Comparison of ENCODE assay signal across 1 cellular context in the genomic region with DNA sequence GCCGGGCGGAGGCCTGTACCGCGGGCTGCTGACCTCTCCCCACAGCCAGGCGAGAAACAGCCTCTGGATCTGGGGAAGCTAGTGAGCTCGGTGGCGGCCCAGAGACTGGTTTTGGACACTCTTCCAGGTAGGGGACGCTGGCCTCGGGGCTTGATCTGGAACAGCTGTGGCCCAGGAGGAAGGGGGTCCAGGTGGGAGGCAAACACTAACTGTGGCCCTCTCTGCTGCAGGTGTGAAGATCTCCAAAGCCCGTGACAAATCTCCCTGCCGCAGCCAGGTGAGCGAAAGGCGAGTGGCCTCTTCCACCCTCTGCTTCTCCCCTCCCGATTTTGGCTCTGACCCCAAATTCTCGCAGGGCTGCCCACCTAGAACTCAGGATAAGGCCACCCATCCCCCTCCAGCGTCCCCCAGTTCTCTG.
TF ChIP-seq lines count a peak whose summit lies in the region.

No MANE protein-coding gene starts in this region.

TF ChIP-seq in SK-N-SH, 30 proteins besides CTCF, POLR2A, EP300 and RAD21 (continued from another document):
- TF ChIP-seq ZBTB33 (IDR thresholded peaks at IDR 0.05; ENCODE audit: borderline replicate concordance, low read depth) (no peak), MEF2A (IDR thresholded peaks at IDR 0.05; ENCODE audit: borderline replicate concordance, low read depth) (no peak), POLR2AphosphoS5 (IDR thresholded peaks at IDR 0.05; ENCODE audit: low read depth, low read length) (no peak), PBX3 (IDR thresholded peaks at IDR 0.05) (no peak), NFIC (IDR thresholded peaks at IDR 0.05; ENCODE audit: borderline replicate concordance) (no peak), MAX (IDR thresholded peaks at IDR 0.05; ENCODE audit: low read depth) (no peak), NRF1 (IDR thresholded peaks at IDR 0.05; ENCODE audit: low read depth, low read length) (no peak), USF1 (IDR thresholded peaks at IDR 0.05; ENCODE audit: borderline replicate concordance, low read depth) (no peak), GABPA (IDR thresholded peaks at IDR 0.05; ENCODE audit: low read depth) (no peak), SMC3 (IDR thresholded peaks at IDR 0.05; ENCODE audit: low read depth, low read length) (no peak), YY1 (IDR thresholded peaks at IDR 0.05; ENCODE audit: low read depth) (no peak), EZH2phosphoT487 (IDR thresholded peaks at IDR 0.05; ENCODE audit: borderline replicate concordance, low read depth) (no peak)
- TF ChIP-seq, protein P1, sequence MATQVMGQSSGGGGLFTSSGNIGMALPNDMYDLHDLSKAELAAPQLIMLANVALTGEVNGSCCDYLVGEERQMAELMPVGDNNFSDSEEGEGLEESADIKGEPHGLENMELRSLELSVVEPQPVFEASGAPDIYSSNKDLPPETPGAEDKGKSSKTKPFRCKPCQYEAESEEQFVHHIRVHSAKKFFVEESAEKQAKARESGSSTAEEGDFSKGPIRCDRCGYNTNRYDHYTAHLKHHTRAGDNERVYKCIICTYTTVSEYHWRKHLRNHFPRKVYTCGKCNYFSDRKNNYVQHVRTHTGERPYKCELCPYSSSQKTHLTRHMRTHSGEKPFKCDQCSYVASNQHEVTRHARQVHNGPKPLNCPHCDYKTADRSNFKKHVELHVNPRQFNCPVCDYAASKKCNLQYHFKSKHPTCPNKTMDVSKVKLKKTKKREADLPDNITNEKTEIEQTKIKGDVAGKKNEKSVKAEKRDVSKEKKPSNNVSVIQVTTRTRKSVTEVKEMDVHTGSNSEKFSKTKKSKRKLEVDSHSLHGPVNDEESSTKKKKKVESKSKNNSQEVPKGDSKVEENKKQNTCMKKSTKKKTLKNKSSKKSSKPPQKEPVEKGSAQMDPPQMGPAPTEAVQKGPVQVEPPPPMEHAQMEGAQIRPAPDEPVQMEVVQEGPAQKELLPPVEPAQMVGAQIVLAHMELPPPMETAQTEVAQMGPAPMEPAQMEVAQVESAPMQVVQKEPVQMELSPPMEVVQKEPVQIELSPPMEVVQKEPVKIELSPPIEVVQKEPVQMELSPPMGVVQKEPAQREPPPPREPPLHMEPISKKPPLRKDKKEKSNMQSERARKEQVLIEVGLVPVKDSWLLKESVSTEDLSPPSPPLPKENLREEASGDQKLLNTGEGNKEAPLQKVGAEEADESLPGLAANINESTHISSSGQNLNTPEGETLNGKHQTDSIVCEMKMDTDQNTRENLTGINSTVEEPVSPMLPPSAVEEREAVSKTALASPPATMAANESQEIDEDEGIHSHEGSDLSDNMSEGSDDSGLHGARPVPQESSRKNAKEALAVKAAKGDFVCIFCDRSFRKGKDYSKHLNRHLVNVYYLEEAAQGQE (IDR thresholded peaks at IDR 0.05; ENCODE audit: low read depth, low read length), result no peak
- TF ChIP-seq, protein P2, sequence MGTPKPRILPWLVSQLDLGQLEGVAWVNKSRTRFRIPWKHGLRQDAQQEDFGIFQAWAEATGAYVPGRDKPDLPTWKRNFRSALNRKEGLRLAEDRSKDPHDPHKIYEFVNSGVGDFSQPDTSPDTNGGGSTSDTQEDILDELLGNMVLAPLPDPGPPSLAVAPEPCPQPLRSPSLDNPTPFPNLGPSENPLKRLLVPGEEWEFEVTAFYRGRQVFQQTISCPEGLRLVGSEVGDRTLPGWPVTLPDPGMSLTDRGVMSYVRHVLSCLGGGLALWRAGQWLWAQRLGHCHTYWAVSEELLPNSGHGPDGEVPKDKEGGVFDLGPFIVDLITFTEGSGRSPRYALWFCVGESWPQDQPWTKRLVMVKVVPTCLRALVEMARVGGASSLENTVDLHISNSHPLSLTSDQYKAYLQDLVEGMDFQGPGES (IDR thresholded peaks at IDR 0.05; ENCODE audit: low read depth, low read length), result no peak
